ENCODE assay signal across 6 cellular contexts in genomic region chr12:49345048-49345839, GRCh38. TPM values are rescaled to one million over a fixed set of nuclear protein-coding genes. Genes with fewer than 3 reads are reported as not detected.
DNase-seq lines count a peak whose midpoint lies in the region; ATAC-seq, FAIRE-seq and TF ChIP-seq lines count a peak whose summit lies in the region.

No MANE protein-coding gene starts in this region.

- 0 out of 2 replicates have a peak, but pooled peaks cover 6% of the 10 kb centered on the region for H4K20me1 ChIP-seq in HepG2 (ENCODE audit: insufficient read depth, low read length)

- TF ChIP-seq CTCF in VCaP (conservative IDR thresholded peaks at IDR 0.05) (no peak), HepG2 (CRISPR knock-in tag; IDR thresholded peaks at IDR 0.05) (no peak)

- TF ChIP-seq EP300 in HepG2 (IDR thresholded peaks at IDR 0.05; ENCODE audit: low read depth in 2 of 2, low read length in 2 of 2) (no peak), HepG2 (CRISPR knock-in tag; IDR thresholded peaks at IDR 0.05; ENCODE audit: borderline replicate concordance) (no peak)

- CTCF ChIA-PET in HepG2 (lab: Yijun Ruan, JAX; ENCODE audit: low intra/inter-chr PET ratio, low total read pairs), result no interaction called here

- 3% methylated on average over 38 of the region's 71 CpGs for WGBS in HepG2 (ENCODE audit: low lambda C conversion rate)

- H3K79me2 ChIP-seq in HepG2 (ENCODE audit: insufficient read depth, low read length), result peaks cover 17% of the 10 kb centered on the region

- no peak overlapping the region for H3K9ac ChIP-seq in HepG2 (ENCODE audit: insufficient read depth, low read depth, low read length)

- POLR2A ChIA-PET in HepG2 (lab: Yijun Ruan, JAX), result interaction anchor here (1.2 to 4.5 kb wide), 2 partner anchors 21 to 169 kb away, joined by 3 to 41 read pairs; partner anchors contain the start of gene SPATS2

- in situ Hi-C loops in HepG2 (cut with HindIII; ENCODE audit: extremely low pct_ligation_motif_present, low pct_unique_long_range_greater_than_20kb), result loop anchor here (10.0 kb wide), 1 partner anchor 60 kb away; no protein-coding TSS in a partner anchor

- H3K4me2 ChIP-seq in HepG2 (ENCODE audit: low read depth, low read length), result peak overlapping the region; percentile 98

- no peak for TF ChIP-seq POLR2A in HepG2 (IDR thresholded peaks at IDR 0.05; ENCODE audit: insufficient read depth in 1 of 2, low read depth in 2 of 2, low read length in 2 of 2)

- ATAC-seq in GM21825 (IDR thresholded peaks at IDR 0.05; ENCODE audit: unreplicated experiment), result peak; percentile 41
- peak; percentile 1; the same call in 2 of the 3 replicates for ATAC-seq in HepG2
- ATAC-seq in GM21515 (IDR thresholded peaks at IDR 0.05; ENCODE audit: unreplicated experiment), result no peak
- no peak for ATAC-seq in GM21528 (IDR thresholded peaks at IDR 0.05; ENCODE audit: low FRiP score, unreplicated experiment)

- no peak for TF ChIP-seq RAD21 in HepG2 (CRISPR knock-in tag; IDR thresholded peaks at IDR 0.05)

- DNase-seq in HepG2 (ENCODE audit: low spot score) (no peak), NCI-H345 treated with DMSO at 0.1 percent for 48 hours (lab: John Stamatoyannopoulos, UW; ENCODE audit: unreplicated experiment) (no peak)

- H3K4me1 ChIP-seq in HepG2 (ENCODE audit: insufficient read depth, low read length), result peaks cover 69% of the 10 kb centered on the region

- intact Hi-C loops in HepG2 (cut with micrococcal nuclease; ENCODE audit: unreplicated experiment), result no loop called here

- BruUV-seq in HepG2 (replicated peaks; lab: Mats Ljungman, UMichigan), result no TSS peak

- peak overlapping the region; percentile 48 to 84 (median 63); a peak in 5 of 6 replicates for H3K4me3 ChIP-seq in HepG2 (replicated peaks in 1 of 3; ENCODE audit: insufficient read depth in 1 of 3, low read depth in 2 of 3, low read length in 3 of 3)

- peaks cover 19 to 63% of the 10 kb centered on the region in 2 experiments; a peak in 4 of 5 replicates for H3K27me3 ChIP-seq in HepG2 (ENCODE audit: control insufficient read depth in 1 of 2, insufficient read depth in 2 of 2, low read length in 2 of 2)

- no peak overlapping the region for H2AFZ ChIP-seq in HepG2 (ENCODE audit: low read length)

- H3K36me3 ChIP-seq in HepG2 (replicated peaks in 1 of 2; ENCODE audit: control insufficient read depth in 1 of 2, insufficient read depth in 2 of 2, low read length in 2 of 2), result no peaks in the 10 kb centered on the region

- H3K27ac ChIP-seq in VCaP (peak overlapping the region; percentile 58; the same call in 1 of the 2 replicates), HepG2 (ENCODE audit: extremely low read length, insufficient read depth, low read length) (no peak overlapping the region)

- FAIRE-seq in HepG2 (lab: Jason Lieb, UNC), result no peak

- no peaks in the 10 kb centered on the region for H3K9me3 ChIP-seq in HepG2 (ENCODE audit: low read length)

RNA-seq across cellular contexts. Expression of gene DNAJC22, which starts 1.4 kb away (rescaled TPM):
- 23.0 and 31.7 TPM in 2 replicates for total RNA-seq in HepG2 (2016; rRNA removed; fragmentation: Illumina TruSeq; extraction: Trizol)
- total RNA-seq in HepG2 (2016; cell fraction: cytosol; rRNA removed; fragmentation: Illumina TruSeq; extraction: Trizol; ENCODE audit: low read depth), result 8.6 and 10.6 TPM in 2 replicates
- 28.2 and 31.3 TPM in 2 replicates for total RNA-seq in HepG2 (2016; cell fraction: insoluble cytoplasmic fraction; rRNA removed; fragmentation: Illumina TruSeq; extraction: Trizol)
- total RNA-seq in HepG2 (2016; cell fraction: membrane; rRNA removed; fragmentation: Illumina TruSeq; extraction: Trizol), result 31.0 and 32.2 TPM in 2 replicates
- 18.7 and 28.7 TPM in 2 replicates for total RNA-seq in HepG2 (2016; cell fraction: nucleus; rRNA removed; fragmentation: Illumina TruSeq; extraction: Trizol)
- polyA plus RNA-seq in HepG2 (2011; rRNA removed), result 25.2 and 25.3 TPM in 2 replicates
- polyA plus RNA-seq in HepG2 (2011; cell fraction: cytosol; rRNA removed), result 21.8 and 23.4 TPM in 2 replicates
- 17.7 and 19.2 TPM in 2 replicates for polyA plus RNA-seq in HepG2 (2011; cell fraction: nucleus; rRNA removed)
- polyA plus RNA-seq in HepG2 (2012), result 12.3 and 19.2 TPM in 2 replicates
- 8.0 and 8.6 TPM in 2 replicates for polyA plus RNA-seq in HepG2 (2016; cell fraction: cytosol; fragmentation: Illumina TruSeq; extraction: Trizol; ENCODE audit: low read depth)
- polyA plus RNA-seq in HepG2 (2016; cell fraction: insoluble cytoplasmic fraction; fragmentation: Illumina TruSeq; extraction: Trizol; ENCODE audit: low read depth), result 23.5 TPM in 2 replicates
- 19.8 and 20.5 TPM in 2 replicates for polyA plus RNA-seq in HepG2 (2016; cell fraction: membrane; fragmentation: Illumina TruSeq; extraction: Trizol; ENCODE audit: low read depth)
- 33.4 and 37.4 TPM in 2 replicates for polyA plus RNA-seq in HepG2 (2016; cell fraction: nucleus; fragmentation: Illumina TruSeq; extraction: Trizol; ENCODE audit: insufficient read depth, low read depth)
- 5.2 and 42.6 TPM in 2 replicates for polyA minus RNA-seq in HepG2 (2011; rRNA and poly(A)+ RNA removed; ENCODE audit: low replicate concordance)
- polyA minus RNA-seq in HepG2 (2011; cell fraction: cytosol; rRNA and poly(A)+ RNA removed), result 11.0 and 11.7 TPM in 2 replicates
- polyA minus RNA-seq in HepG2 (2011; cell fraction: nucleus; rRNA and poly(A)+ RNA removed), result 13.9 and 17.5 TPM in 2 replicates

RNA-seq across cellular contexts. Expression of gene C1QL4, which starts 8.3 kb away (rescaled TPM):
- not detected in 2 replicates for total RNA-seq in HepG2 (2016; rRNA removed; fragmentation: Illumina TruSeq; extraction: Trizol)
- total RNA-seq in HepG2 (2016; cell fraction: cytosol; rRNA removed; fragmentation: Illumina TruSeq; extraction: Trizol; ENCODE audit: low read depth), result not detected in 2 replicates
- total RNA-seq in HepG2 (2016; cell fraction: insoluble cytoplasmic fraction; rRNA removed; fragmentation: Illumina TruSeq; extraction: Trizol), result not detected in 2 replicates
- not detected in 2 replicates for total RNA-seq in HepG2 (2016; cell fraction: membrane; rRNA removed; fragmentation: Illumina TruSeq; extraction: Trizol)
- total RNA-seq in HepG2 (2016; cell fraction: nucleus; rRNA removed; fragmentation: Illumina TruSeq; extraction: Trizol), result not detected in 2 replicates
- 0.03 TPM in 2 replicates for polyA plus RNA-seq in HepG2 (2011; rRNA removed)
- 0.06 and 0.08 TPM in 2 replicates for polyA plus RNA-seq in HepG2 (2011; cell fraction: cytosol; rRNA removed)
- polyA plus RNA-seq in HepG2 (2011; cell fraction: nucleus; rRNA removed), result 0.07 TPM in 1 of 2 replicates, not detected in the other
- polyA plus RNA-seq in HepG2 (2012), result 0.07 and 0.12 TPM in 2 replicates
- not detected in 2 replicates for polyA plus RNA-seq in HepG2 (2016; cell fraction: cytosol; fragmentation: Illumina TruSeq; extraction: Trizol; ENCODE audit: low read depth)
- not detected in 2 replicates for polyA plus RNA-seq in HepG2 (2016; cell fraction: insoluble cytoplasmic fraction; fragmentation: Illumina TruSeq; extraction: Trizol; ENCODE audit: low read depth)
- polyA plus RNA-seq in HepG2 (2016; cell fraction: membrane; fragmentation: Illumina TruSeq; extraction: Trizol; ENCODE audit: low read depth), result not detected in 2 replicates
- not detected in 2 replicates for polyA plus RNA-seq in HepG2 (2016; cell fraction: nucleus; fragmentation: Illumina TruSeq; extraction: Trizol; ENCODE audit: insufficient read depth, low read depth)
- 0.09 TPM in 1 of 2 replicates, not detected in the other for polyA minus RNA-seq in HepG2 (2011; rRNA and poly(A)+ RNA removed; ENCODE audit: low replicate concordance)
- not detected in 2 replicates for polyA minus RNA-seq in HepG2 (2011; cell fraction: cytosol; rRNA and poly(A)+ RNA removed)
- polyA minus RNA-seq in HepG2 (2011; cell fraction: nucleus; rRNA and poly(A)+ RNA removed), result not detected in 2 replicates

RNA-seq across cellular contexts. Expression of gene SPATS2, which starts 22.0 kb away (rescaled TPM):
- 19.3 and 27.2 TPM in 2 replicates for total RNA-seq in HepG2 (2016; rRNA removed; fragmentation: Illumina TruSeq; extraction: Trizol)
- total RNA-seq in HepG2 (2016; cell fraction: cytosol; rRNA removed; fragmentation: Illumina TruSeq; extraction: Trizol; ENCODE audit: low read depth), result 20.9 and 21.2 TPM in 2 replicates
- 19.2 and 23.0 TPM in 2 replicates for total RNA-seq in HepG2 (2016; cell fraction: insoluble cytoplasmic fraction; rRNA removed; fragmentation: Illumina TruSeq; extraction: Trizol)
- total RNA-seq in HepG2 (2016; cell fraction: membrane; rRNA removed; fragmentation: Illumina TruSeq; extraction: Trizol), result 22.6 and 23.1 TPM in 2 replicates
- total RNA-seq in HepG2 (2016; cell fraction: nucleus; rRNA removed; fragmentation: Illumina TruSeq; extraction: Trizol), result 16.9 and 19.5 TPM in 2 replicates
- polyA plus RNA-seq in HepG2 (2011; rRNA removed), result 24.9 and 28.1 TPM in 2 replicates
- polyA plus RNA-seq in HepG2 (2011; cell fraction: cytosol; rRNA removed), result 16.7 and 21.9 TPM in 2 replicates
- polyA plus RNA-seq in HepG2 (2011; cell fraction: nucleus; rRNA removed), result 15.8 and 19.7 TPM in 2 replicates
- polyA plus RNA-seq in HepG2 (2012), result 13.4 and 17.4 TPM in 2 replicates
- 5.2 and 7.9 TPM in 2 replicates for polyA plus RNA-seq in HepG2 (2016; cell fraction: cytosol; fragmentation: Illumina TruSeq; extraction: Trizol; ENCODE audit: low read depth)
- polyA plus RNA-seq in HepG2 (2016; cell fraction: insoluble cytoplasmic fraction; fragmentation: Illumina TruSeq; extraction: Trizol; ENCODE audit: low read depth), result 30.6 and 32.3 TPM in 2 replicates
- polyA plus RNA-seq in HepG2 (2016; cell fraction: membrane; fragmentation: Illumina TruSeq; extraction: Trizol; ENCODE audit: low read depth), result 16.0 and 17.8 TPM in 2 replicates
- polyA plus RNA-seq in HepG2 (2016; cell fraction: nucleus; fragmentation: Illumina TruSeq; extraction: Trizol; ENCODE audit: insufficient read depth, low read depth), result 32.3 and 37.2 TPM in 2 replicates
- polyA minus RNA-seq in HepG2 (2011; rRNA and poly(A)+ RNA removed; ENCODE audit: low replicate concordance), result 36.5 and 107 TPM in 2 replicates
- 22.7 and 27.1 TPM in 2 replicates for polyA minus RNA-seq in HepG2 (2011; cell fraction: cytosol; rRNA and poly(A)+ RNA removed)
- 41.5 and 48.9 TPM in 2 replicates for polyA minus RNA-seq in HepG2 (2011; cell fraction: nucleus; rRNA and poly(A)+ RNA removed)

RNA-seq across cellular contexts. Expression of gene TROAP, which starts 22.2 kb away (rescaled TPM):
- total RNA-seq in HepG2 (2016; rRNA removed; fragmentation: Illumina TruSeq; extraction: Trizol), result 27.0 and 30.9 TPM in 2 replicates
- 39.0 and 40.8 TPM in 2 replicates for total RNA-seq in HepG2 (2016; cell fraction: cytosol; rRNA removed; fragmentation: Illumina TruSeq; extraction: Trizol; ENCODE audit: low read depth)
- 23.8 and 32.4 TPM in 2 replicates for total RNA-seq in HepG2 (2016; cell fraction: insoluble cytoplasmic fraction; rRNA removed; fragmentation: Illumina TruSeq; extraction: Trizol)
- total RNA-seq in HepG2 (2016; cell fraction: membrane; rRNA removed; fragmentation: Illumina TruSeq; extraction: Trizol), result 29.7 and 31.6 TPM in 2 replicates
- 29.6 and 32.8 TPM in 2 replicates for total RNA-seq in HepG2 (2016; cell fraction: nucleus; rRNA removed; fragmentation: Illumina TruSeq; extraction: Trizol)
- polyA plus RNA-seq in HepG2 (2011; rRNA removed), result 14.8 and 22.5 TPM in 2 replicates
- polyA plus RNA-seq in HepG2 (2011; cell fraction: cytosol; rRNA removed), result 5.9 and 12.4 TPM in 2 replicates
- polyA plus RNA-seq in HepG2 (2011; cell fraction: nucleus; rRNA removed), result 41.8 and 61.6 TPM in 2 replicates
- polyA plus RNA-seq in HepG2 (2012), result 10.3 and 16.7 TPM in 2 replicates
- polyA plus RNA-seq in HepG2 (2016; cell fraction: cytosol; fragmentation: Illumina TruSeq; extraction: Trizol; ENCODE audit: low read depth), result 31.5 and 36.5 TPM in 2 replicates
- polyA plus RNA-seq in HepG2 (2016; cell fraction: insoluble cytoplasmic fraction; fragmentation: Illumina TruSeq; extraction: Trizol; ENCODE audit: low read depth), result 34.0 and 36.9 TPM in 2 replicates
- 22.9 and 31.7 TPM in 2 replicates for polyA plus RNA-seq in HepG2 (2016; cell fraction: membrane; fragmentation: Illumina TruSeq; extraction: Trizol; ENCODE audit: low read depth)
- 91.9 and 95.0 TPM in 2 replicates for polyA plus RNA-seq in HepG2 (2016; cell fraction: nucleus; fragmentation: Illumina TruSeq; extraction: Trizol; ENCODE audit: insufficient read depth, low read depth)
- polyA minus RNA-seq in HepG2 (2011; rRNA and poly(A)+ RNA removed; ENCODE audit: low replicate concordance), result 20.0 and 123 TPM in 2 replicates
- polyA minus RNA-seq in HepG2 (2011; cell fraction: cytosol; rRNA and poly(A)+ RNA removed), result 6.9 and 7.2 TPM in 2 replicates
- polyA minus RNA-seq in HepG2 (2011; cell fraction: nucleus; rRNA and poly(A)+ RNA removed), result 28.0 and 47.6 TPM in 2 replicates

RNA-seq across cellular contexts. Expression of gene PRPH, which starts 50.3 kb away (rescaled TPM):
- not detected in 2 replicates for total RNA-seq in HepG2 (2016; rRNA removed; fragmentation: Illumina TruSeq; extraction: Trizol)
- total RNA-seq in HepG2 (2016; cell fraction: cytosol; rRNA removed; fragmentation: Illumina TruSeq; extraction: Trizol; ENCODE audit: low read depth), result not detected in 2 replicates
- total RNA-seq in HepG2 (2016; cell fraction: insoluble cytoplasmic fraction; rRNA removed; fragmentation: Illumina TruSeq; extraction: Trizol), result not detected in 2 replicates
- not detected in 2 replicates for total RNA-seq in HepG2 (2016; cell fraction: membrane; rRNA removed; fragmentation: Illumina TruSeq; extraction: Trizol)
- total RNA-seq in HepG2 (2016; cell fraction: nucleus; rRNA removed; fragmentation: Illumina TruSeq; extraction: Trizol), result not detected in 2 replicates
- 0.12 and 0.51 TPM in 2 replicates for polyA plus RNA-seq in HepG2 (2011; rRNA removed)
- polyA plus RNA-seq in HepG2 (2011; cell fraction: cytosol; rRNA removed), result 0.44 and 0.54 TPM in 2 replicates
- 0.16 and 0.35 TPM in 2 replicates for polyA plus RNA-seq in HepG2 (2011; cell fraction: nucleus; rRNA removed)
- 0.36 TPM in 1 of 2 replicates, not detected in the other for polyA plus RNA-seq in HepG2 (2012)
- polyA plus RNA-seq in HepG2 (2016; cell fraction: cytosol; fragmentation: Illumina TruSeq; extraction: Trizol; ENCODE audit: low read depth), result not detected in 2 replicates
- polyA plus RNA-seq in HepG2 (2016; cell fraction: insoluble cytoplasmic fraction; fragmentation: Illumina TruSeq; extraction: Trizol; ENCODE audit: low read depth), result not detected in 2 replicates
- 0.17 TPM in 1 of 2 replicates, not detected in the other for polyA plus RNA-seq in HepG2 (2016; cell fraction: membrane; fragmentation: Illumina TruSeq; extraction: Trizol; ENCODE audit: low read depth)
- not detected in 2 replicates for polyA plus RNA-seq in HepG2 (2016; cell fraction: nucleus; fragmentation: Illumina TruSeq; extraction: Trizol; ENCODE audit: insufficient read depth, low read depth)
- 0.08 and 0.51 TPM in 2 replicates for polyA minus RNA-seq in HepG2 (2011; rRNA and poly(A)+ RNA removed; ENCODE audit: low replicate concordance)
- not detected in 2 replicates for polyA minus RNA-seq in HepG2 (2011; cell fraction: cytosol; rRNA and poly(A)+ RNA removed)
- not detected in 2 replicates for polyA minus RNA-seq in HepG2 (2011; cell fraction: nucleus; rRNA and poly(A)+ RNA removed)

Comparison
In these comparisons a context has a peak if more than half of its experiments do, and no peak if none do; other contexts are left out.
1. ATAC-seq: peak in GM21825 (single experiment) and HepG2 (single experiment); none in GM21515 (single experiment) and GM21528 (single experiment).